ENCODE assay signal across 2 cellular contexts in genomic region chrX:101599592-101599991, GRCh38. TPM values are rescaled to one million over a fixed set of nuclear protein-coding genes. Genes with fewer than 3 reads are reported as not detected.
"Had no signal": no experiment of that assay in that cellular context is flagged by ENCODE, and none has a peak within 500 bp of the region (broad histone marks: within the 10 kb centered on the region; RNA-seq: fewer than 3 reads in every experiment).

No MANE protein-coding gene starts in this region.

RNA-seq across cellular contexts. Expression of gene ARMCX1, which starts 49.2 kb away (rescaled TPM):
- total RNA-seq: HepG2 had no signal
- polyA plus RNA-seq: HepG2, IgD-negative memory B cell had no signal
